Comparison of ENCODE assay signal across 17 cellular contexts in the genomic region with DNA sequence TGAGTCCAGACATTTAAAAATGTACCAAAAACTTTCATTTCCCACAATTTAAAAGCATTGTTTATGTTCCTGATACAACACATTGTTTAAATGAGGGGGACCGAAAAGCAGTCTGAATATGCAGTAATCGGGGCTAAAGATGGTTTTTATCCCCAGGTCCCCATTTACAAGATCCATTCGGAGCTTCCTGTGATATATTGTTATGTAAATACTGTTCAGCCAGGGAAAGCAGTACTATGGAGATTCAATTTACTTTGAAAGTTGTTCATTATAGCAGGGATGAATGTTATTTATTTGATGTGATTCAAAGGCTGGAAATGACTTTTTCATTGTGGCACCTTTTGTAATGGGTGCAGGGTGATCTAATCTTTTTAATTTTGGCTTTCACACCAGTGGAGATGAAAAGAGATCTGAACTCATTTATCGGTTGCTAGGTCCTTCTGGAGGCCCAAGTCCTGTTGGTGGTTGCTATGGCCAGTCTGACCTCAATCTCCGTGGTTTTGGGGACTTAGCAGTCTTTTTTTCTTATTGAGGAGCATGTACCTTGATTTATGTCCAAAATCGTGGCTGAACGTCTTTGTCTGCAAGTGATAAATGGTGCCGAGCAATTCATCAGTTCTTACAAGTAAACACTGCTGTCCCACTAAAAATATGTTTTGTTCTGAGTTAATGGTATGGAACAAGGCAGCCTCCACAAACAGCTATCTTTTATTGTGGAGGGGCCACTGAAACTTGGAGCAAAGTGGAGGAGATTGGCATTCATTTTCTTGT. TPM values are rescaled to one million over a fixed set of nuclear protein-coding genes. Genes with fewer than 3 reads are reported as not detected.
DNase-seq lines count a peak whose midpoint lies in the region; ATAC-seq and TF ChIP-seq lines count a peak whose summit lies in the region.
"Had no signal": no experiment of that assay in that cellular context is flagged by ENCODE, and none has a peak within 500 bp of the region (broad histone marks: within the 10 kb centered on the region; RNA-seq: fewer than 3 reads in every experiment).

No MANE protein-coding gene starts in this region.

- no peaks in the 10 kb centered on the region for H3K9me3 ChIP-seq in HUES48 (ENCODE audit: control insufficient read depth, insufficient read depth, low read length)
- H3K9me3 ChIP-seq in hepatocyte (ENCODE audit: low read depth): no peaks in the 10 kb centered on the region
- H3K9me3 ChIP-seq in parathyroid adenoma (ENCODE audit: control insufficient read depth, low read length): no peaks in the 10 kb centered on the region
- H3K9me3 ChIP-seq: BLaER1, body of pancreas, stomach had no signal

- DNase-seq in NCI-H345 treated with DMSO at 0.1 percent for 48 hours (lab: John Stamatoyannopoulos, UW; ENCODE audit: unreplicated experiment): peak; percentile 87
- DNase-seq in hepatocyte (ENCODE audit: low spot score): no peak
- no peak for DNase-seq in sciatic nerve (ENCODE audit: low spot score)
- DNase-seq in NCI-H1694 treated with DMSO at 0.1 percent for 48 hours (lab: John Stamatoyannopoulos, UW): no peak
- DNase-seq in activated T-cell treated with anti-CD3 and anti-CD28 coated beads, Interleukin-2, amount 50 U/mL, for 1 hour: no peak
- DNase-seq: body of pancreas, HFFc6, IMR-90, NCI-H1048, stomach, T-helper 17 cell had no signal

- ATAC-seq in HG02678 (IDR thresholded peaks at IDR 0.05; ENCODE audit: unreplicated experiment): no peak
- no peak for ATAC-seq in sciatic nerve
- ATAC-seq: activated T-helper 17 cell treated with anti-CD3 and anti-CD28 coated beads, Interleukin-2, amount 50 U/mL, for 72 hours; body of pancreas; T-helper 17 cell had no signal

- H2AFZ ChIP-seq in hepatocyte (no peak overlapping the region), parathyroid adenoma (peak overlapping the region; percentile 2)

- H3K4me3 ChIP-seq in HUES48 (ENCODE audit: low read depth, low read length): peak overlapping the region; percentile 79
- H3K4me3 ChIP-seq in hepatocyte: peak overlapping the region; percentile 25
- H3K4me3 ChIP-seq in parathyroid adenoma (ENCODE audit: low read depth, low read length): no peak overlapping the region
- H3K4me3 ChIP-seq: BLaER1, body of pancreas had no signal

- TF ChIP-seq CTCF in hepatocyte (IDR thresholded peaks at IDR 0.05; ENCODE audit: poor library complexity) (no peak), parathyroid adenoma (IDR thresholded peaks at IDR 0.05) (no peak)

- H3K27ac ChIP-seq in HUES48 (ENCODE audit: low read depth, low read length) (peak overlapping the region; percentile 96), hepatocyte (no peak overlapping the region), parathyroid adenoma (no peak overlapping the region)
- H3K27ac ChIP-seq: BLaER1, body of pancreas, stomach had no signal

- 27% methylated on average over 8 of the region's 8 CpGs for WGBS in hepatocyte (ENCODE audit: low lambda C conversion rate, missing lambda C conversion rate)

- H3K4me2 ChIP-seq in hepatocyte (peak overlapping the region; percentile 72), parathyroid adenoma (ENCODE audit: low read length) (no peak overlapping the region)
- H3K4me2 ChIP-seq: BLaER1 had no signal

- H4K20me1 ChIP-seq in hepatocyte (ENCODE audit: insufficient read depth, poor library complexity, severe bottlenecking): no peaks in the 10 kb centered on the region
- H4K20me1 ChIP-seq: BLaER1 had no signal

- H3K4me1 ChIP-seq in HUES48 (ENCODE audit: control insufficient read depth, insufficient read depth, low read length): peaks cover 55% of the 10 kb centered on the region
- H3K4me1 ChIP-seq in hepatocyte (ENCODE audit: insufficient read depth): no peaks in the 10 kb centered on the region
- peaks cover 3% of the 10 kb centered on the region for H3K4me1 ChIP-seq in parathyroid adenoma
- H3K4me1 ChIP-seq: BLaER1 had no signal

- peaks cover 9% of the 10 kb centered on the region for H3K79me2 ChIP-seq in hepatocyte
- H3K79me2 ChIP-seq in parathyroid adenoma: no peaks in the 10 kb centered on the region

- intact Hi-C loops in sciatic nerve (cut with DNase I): no loop called here

- H3K27me3 ChIP-seq in HUES48 (ENCODE audit: control insufficient read depth, insufficient read depth, low read length): peaks cover 11% of the 10 kb centered on the region
- H3K27me3 ChIP-seq in hepatocyte: peaks cover 61% of the 10 kb centered on the region
- no peaks in the 10 kb centered on the region for H3K27me3 ChIP-seq in parathyroid adenoma (ENCODE audit: control insufficient read depth, insufficient read depth, low read length)
- H3K27me3 ChIP-seq: body of pancreas had no signal

- H3K36me3 ChIP-seq in HUES48 (ENCODE audit: control insufficient read depth, insufficient read depth, low read length): no peaks in the 10 kb centered on the region
- H3K36me3 ChIP-seq in hepatocyte (replicated peaks; ENCODE audit: insufficient read depth, low read depth): no peaks in the 10 kb centered on the region
- H3K36me3 ChIP-seq in parathyroid adenoma (ENCODE audit: control insufficient read depth, insufficient read depth, low read length): no peaks in the 10 kb centered on the region
- H3K36me3 ChIP-seq: BLaER1, stomach had no signal

- H3K9me2 ChIP-seq in hepatocyte (replicated peaks; ENCODE audit: insufficient read depth): no peaks in the 10 kb centered on the region

- H3K9ac ChIP-seq in HUES48 (ENCODE audit: low read depth, low read length): peak overlapping the region; percentile 46
- no peak overlapping the region for H3K9ac ChIP-seq in parathyroid adenoma
- H3K9ac ChIP-seq: BLaER1 had no signal

RNA-seq across cellular contexts. Expression of gene RMST, which starts 1.8 kb away (rescaled TPM):
- total RNA-seq in hepatocyte (28.9 and 37.3 TPM in 2 replicates), sciatic nerve (1.6 TPM)
- 2.9 and 3.9 TPM in 2 replicates for polyA plus RNA-seq in hepatocyte
- total RNA-seq: activated T-helper 17 cell treated with anti-CD3 and anti-CD28 coated beads, Interleukin-2, amount 50 U/mL, for 72 hours; glomerular endothelial cell; HFFc6; IMR-90; T-helper 17 cell had no signal
- polyA plus RNA-seq: IMR-90 had no signal

Comparison
In these comparisons a context has a peak if more than half of its experiments do, and no peak if none do; other contexts are left out.
1. RNA of gene RMST, which starts 1.8 kb away (total RNA-seq): 28.9 to 37.3 TPM in hepatocyte; 1.6 TPM in sciatic nerve (single experiment); every median in the first group is over 10 times any median in the second.